1 cellular context compared by ENCODE assay signal in the genomic region with DNA sequence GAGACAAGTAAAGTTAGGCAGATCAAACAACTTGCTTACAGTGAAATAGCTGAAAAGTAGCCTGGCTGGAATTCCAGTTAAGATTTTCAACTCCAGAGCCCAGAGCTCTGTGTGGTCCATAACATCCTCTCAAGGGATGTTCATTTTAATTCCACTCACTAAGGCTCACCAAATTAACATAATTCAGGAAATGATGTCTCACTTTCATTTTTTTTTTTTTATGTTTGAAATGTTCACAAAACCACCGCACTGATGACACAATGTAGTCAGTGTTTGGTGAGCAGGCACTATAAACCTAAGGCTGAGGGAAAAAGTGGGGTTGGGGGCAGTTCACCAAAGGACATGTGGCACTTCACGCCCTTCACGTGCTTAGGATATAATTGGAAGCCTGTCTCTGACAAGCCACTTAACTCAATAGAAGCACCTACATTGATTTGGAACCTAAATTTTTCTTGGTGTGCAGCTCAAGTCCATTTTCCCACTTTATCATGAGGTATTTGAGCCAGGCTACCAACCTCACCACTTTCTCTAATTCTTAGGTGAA.
TF ChIP-seq lines count a peak whose summit lies in the region.

No MANE protein-coding gene starts in this region.

TF ChIP-seq in H1, 55 proteins besides CTCF, POLR2A, EP300 and RAD21:
- TF ChIP-seq, protein P1, sequence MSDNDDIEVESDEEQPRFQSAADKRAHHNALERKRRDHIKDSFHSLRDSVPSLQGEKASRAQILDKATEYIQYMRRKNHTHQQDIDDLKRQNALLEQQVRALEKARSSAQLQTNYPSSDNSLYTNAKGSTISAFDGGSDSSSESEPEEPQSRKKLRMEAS (IDR thresholded peaks at IDR 0.05): peak; percentile 61; the same call in 1 of the 2 replicates
- TF ChIP-seq, protein P2, sequence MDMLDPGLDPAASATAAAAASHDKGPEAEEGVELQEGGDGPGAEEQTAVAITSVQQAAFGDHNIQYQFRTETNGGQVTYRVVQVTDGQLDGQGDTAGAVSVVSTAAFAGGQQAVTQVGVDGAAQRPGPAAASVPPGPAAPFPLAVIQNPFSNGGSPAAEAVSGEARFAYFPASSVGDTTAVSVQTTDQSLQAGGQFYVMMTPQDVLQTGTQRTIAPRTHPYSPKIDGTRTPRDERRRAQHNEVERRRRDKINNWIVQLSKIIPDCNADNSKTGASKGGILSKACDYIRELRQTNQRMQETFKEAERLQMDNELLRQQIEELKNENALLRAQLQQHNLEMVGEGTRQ (IDR thresholded peaks at IDR 0.05; ENCODE audit: low read length): no peak
- TF ChIP-seq, protein P3, sequence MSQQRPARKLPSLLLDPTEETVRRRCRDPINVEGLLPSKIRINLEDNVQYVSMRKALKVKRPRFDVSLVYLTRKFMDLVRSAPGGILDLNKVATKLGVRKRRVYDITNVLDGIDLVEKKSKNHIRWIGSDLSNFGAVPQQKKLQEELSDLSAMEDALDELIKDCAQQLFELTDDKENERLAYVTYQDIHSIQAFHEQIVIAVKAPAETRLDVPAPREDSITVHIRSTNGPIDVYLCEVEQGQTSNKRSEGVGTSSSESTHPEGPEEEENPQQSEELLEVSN (IDR thresholded peaks at IDR 0.05): peak; percentile 53; the same call in 1 of the 2 replicates
